ENCODE assay signal across 1 cellular context in the genomic region with DNA sequence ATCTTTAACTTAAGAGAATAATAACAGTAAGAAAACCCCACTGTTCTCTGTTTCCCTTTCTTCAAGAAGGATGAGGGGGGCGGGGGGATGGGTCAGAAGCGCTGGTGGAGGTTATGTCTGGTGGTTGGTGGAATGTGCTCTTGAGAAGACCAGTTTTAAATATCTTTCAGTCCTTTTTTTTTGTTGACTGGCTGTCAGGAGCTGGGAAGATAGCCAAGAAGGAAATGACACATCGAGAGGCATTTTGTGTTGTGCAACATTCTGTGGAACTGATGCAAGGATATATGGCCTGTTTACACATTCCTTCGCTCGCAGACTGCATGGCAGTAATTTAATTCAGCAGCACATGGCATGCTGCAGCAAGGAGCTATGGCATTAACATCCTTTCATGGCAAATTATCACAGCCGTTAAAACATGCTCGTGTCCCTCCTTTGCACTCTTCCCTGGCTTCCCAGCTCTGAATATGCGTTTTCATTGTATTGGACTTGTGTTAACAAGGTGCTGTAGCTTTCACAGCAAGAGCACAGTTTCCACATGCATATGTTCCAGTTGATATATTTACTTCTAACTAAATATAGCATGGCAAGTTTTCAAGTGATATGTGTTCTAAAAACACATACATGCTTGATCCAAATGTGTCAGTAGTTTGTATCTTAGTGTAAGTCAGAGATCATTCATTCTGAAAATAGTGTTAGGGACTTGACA.
TF ChIP-seq lines count a peak whose summit lies in the region.

No MANE protein-coding gene starts in this region.

TF ChIP-seq in HepG2, 621 proteins besides CTCF, POLR2A, EP300 and RAD21 (continued from another document and continues in another):
- TF ChIP-seq, protein P1, sequence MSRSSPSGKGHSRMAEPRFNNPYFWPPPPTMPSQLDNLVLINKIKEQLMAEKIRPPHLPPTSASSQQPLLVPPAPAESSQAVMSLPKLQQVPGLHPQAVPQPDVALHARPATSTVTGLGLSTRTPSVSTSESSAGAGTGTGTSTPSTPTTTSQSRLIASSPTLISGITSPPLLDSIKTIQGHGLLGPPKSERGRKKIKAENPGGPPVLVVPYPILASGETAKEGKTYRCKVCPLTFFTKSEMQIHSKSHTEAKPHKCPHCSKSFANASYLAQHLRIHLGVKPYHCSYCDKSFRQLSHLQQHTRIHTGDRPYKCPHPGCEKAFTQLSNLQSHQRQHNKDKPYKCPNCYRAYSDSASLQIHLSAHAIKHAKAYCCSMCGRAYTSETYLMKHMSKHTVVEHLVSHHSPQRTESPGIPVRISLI (CRISPR knock-in tag; IDR thresholded peaks at IDR 0.05; ENCODE audit: borderline replicate concordance): peak; percentile 97
- 0 out of 2 replicates have a peak, but pooled peaks have one; percentile 21 for TF ChIP-seq ZNF446 (CRISPR knock-in tag; IDR thresholded peaks at IDR 0.05)
- peak; percentile 93; the same call in 2 of the 3 replicates for TF ChIP-seq MXI1 (IDR thresholded peaks at IDR 0.05; ENCODE audit: borderline replicate concordance, low read depth, low read length)
- TF ChIP-seq ZFYVE20 (CRISPR knock-in tag; IDR thresholded peaks at IDR 0.05; ENCODE audit: borderline replicate concordance, low read depth): no peak
- peak; percentile 76 for TF ChIP-seq TBL1XR1 (IDR thresholded peaks at IDR 0.05; ENCODE audit: borderline replicate concordance, low read length, partially characterized antibody)
- peak; percentile 89 for TF ChIP-seq ZMAT3 (CRISPR knock-in tag; conservative IDR thresholded peaks at IDR 0.05)
- no peak; the same call in 1 of the 2 replicates for TF ChIP-seq CHD4 (IDR thresholded peaks at IDR 0.05; ENCODE audit: borderline replicate concordance, low read length)
- peak; percentile 49; the same call in 1 of the 2 replicates for TF ChIP-seq GFI1 (CRISPR knock-in tag; IDR thresholded peaks at IDR 0.05; ENCODE audit: borderline replicate concordance)
- TF ChIP-seq MTF1 (CRISPR knock-in tag; IDR thresholded peaks at IDR 0.05): no peak
- no peak for TF ChIP-seq ZNF383 (CRISPR knock-in tag; IDR thresholded peaks at IDR 0.05; ENCODE audit: borderline replicate concordance)
- peak; percentile 96 for TF ChIP-seq TGIF2 (CRISPR knock-in tag; IDR thresholded peaks at IDR 0.05)
- TF ChIP-seq, protein P2, sequence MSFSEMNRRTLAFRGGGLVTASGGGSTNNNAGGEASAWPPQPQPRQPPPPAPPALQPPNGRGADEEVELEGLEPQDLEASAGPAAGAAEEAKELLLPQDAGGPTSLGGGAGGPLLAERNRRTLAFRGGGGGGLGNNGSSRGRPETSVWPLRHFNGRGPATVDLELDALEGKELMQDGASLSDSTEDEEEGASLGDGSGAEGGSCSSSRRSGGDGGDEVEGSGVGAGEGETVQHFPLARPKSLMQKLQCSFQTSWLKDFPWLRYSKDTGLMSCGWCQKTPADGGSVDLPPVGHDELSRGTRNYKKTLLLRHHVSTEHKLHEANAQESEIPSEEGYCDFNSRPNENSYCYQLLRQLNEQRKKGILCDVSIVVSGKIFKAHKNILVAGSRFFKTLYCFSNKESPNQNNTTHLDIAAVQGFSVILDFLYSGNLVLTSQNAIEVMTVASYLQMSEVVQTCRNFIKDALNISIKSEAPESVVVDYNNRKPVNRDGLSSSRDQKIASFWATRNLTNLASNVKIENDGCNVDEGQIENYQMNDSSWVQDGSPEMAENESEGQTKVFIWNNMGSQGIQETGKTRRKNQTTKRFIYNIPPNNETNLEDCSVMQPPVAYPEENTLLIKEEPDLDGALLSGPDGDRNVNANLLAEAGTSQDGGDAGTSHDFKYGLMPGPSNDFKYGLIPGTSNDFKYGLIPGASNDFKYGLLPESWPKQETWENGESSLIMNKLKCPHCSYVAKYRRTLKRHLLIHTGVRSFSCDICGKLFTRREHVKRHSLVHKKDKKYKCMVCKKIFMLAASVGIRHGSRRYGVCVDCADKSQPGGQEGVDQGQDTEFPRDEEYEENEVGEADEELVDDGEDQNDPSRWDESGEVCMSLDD (CRISPR knock-in tag; IDR thresholded peaks at IDR 0.05; ENCODE audit: borderline replicate concordance): no peak
- TF ChIP-seq ZNF160 (CRISPR knock-in tag; IDR thresholded peaks at IDR 0.05): 0 out of 2 replicates have a peak, but pooled peaks have one; percentile 67
- TF ChIP-seq, protein P3, sequence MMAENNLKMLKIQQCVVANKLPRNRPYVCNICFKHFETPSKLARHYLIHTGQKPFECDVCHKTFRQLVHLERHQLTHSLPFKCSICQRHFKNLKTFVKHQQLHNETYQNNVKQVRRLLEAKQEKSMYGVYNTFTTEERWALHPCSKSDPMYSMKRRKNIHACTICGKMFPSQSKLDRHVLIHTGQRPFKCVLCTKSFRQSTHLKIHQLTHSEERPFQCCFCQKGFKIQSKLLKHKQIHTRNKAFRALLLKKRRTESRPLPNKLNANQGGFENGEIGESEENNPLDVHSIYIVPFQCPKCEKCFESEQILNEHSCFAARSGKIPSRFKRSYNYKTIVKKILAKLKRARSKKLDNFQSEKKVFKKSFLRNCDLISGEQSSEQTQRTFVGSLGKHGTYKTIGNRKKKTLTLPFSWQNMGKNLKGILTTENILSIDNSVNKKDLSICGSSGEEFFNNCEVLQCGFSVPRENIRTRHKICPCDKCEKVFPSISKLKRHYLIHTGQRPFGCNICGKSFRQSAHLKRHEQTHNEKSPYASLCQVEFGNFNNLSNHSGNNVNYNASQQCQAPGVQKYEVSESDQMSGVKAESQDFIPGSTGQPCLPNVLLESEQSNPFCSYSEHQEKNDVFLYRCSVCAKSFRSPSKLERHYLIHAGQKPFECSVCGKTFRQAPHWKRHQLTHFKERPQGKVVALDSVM (CRISPR knock-in tag; IDR thresholded peaks at IDR 0.05): peak; percentile 32; the same call in 1 of the 2 replicates
- TF ChIP-seq KDM5A (IDR thresholded peaks at IDR 0.05; ENCODE audit: borderline replicate concordance, low read length): no peak
- TF ChIP-seq, protein P4, sequence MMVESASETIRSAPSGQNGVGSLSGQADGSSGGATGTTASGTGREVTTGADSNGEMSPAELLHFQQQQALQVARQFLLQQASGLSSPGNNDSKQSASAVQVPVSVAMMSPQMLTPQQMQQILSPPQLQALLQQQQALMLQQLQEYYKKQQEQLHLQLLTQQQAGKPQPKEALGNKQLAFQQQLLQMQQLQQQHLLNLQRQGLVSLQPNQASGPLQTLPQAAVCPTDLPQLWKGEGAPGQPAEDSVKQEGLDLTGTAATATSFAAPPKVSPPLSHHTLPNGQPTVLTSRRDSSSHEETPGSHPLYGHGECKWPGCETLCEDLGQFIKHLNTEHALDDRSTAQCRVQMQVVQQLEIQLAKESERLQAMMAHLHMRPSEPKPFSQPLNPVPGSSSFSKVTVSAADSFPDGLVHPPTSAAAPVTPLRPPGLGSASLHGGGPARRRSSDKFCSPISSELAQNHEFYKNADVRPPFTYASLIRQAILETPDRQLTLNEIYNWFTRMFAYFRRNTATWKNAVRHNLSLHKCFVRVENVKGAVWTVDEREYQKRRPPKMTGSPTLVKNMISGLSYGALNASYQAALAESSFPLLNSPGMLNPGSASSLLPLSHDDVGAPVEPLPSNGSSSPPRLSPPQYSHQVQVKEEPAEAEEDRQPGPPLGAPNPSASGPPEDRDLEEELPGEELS (CRISPR knock-in tag; IDR thresholded peaks at IDR 0.05): peak; percentile 99
- peak; percentile 74; the same call in 1 of the 2 replicates for TF ChIP-seq SIX4 (CRISPR knock-in tag; IDR thresholded peaks at IDR 0.05)
- TF ChIP-seq, protein P5, sequence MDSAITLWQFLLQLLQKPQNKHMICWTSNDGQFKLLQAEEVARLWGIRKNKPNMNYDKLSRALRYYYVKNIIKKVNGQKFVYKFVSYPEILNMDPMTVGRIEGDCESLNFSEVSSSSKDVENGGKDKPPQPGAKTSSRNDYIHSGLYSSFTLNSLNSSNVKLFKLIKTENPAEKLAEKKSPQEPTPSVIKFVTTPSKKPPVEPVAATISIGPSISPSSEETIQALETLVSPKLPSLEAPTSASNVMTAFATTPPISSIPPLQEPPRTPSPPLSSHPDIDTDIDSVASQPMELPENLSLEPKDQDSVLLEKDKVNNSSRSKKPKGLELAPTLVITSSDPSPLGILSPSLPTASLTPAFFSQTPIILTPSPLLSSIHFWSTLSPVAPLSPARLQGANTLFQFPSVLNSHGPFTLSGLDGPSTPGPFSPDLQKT (CRISPR knock-in tag; IDR thresholded peaks at IDR 0.05; ENCODE audit: borderline replicate concordance): no peak
- TF ChIP-seq ZFP41 (CRISPR knock-in tag; IDR thresholded peaks at IDR 0.05; ENCODE audit: borderline replicate concordance): no peak
- TF ChIP-seq KLF15 (CRISPR knock-in tag; IDR thresholded peaks at IDR 0.05; ENCODE audit: borderline replicate concordance): no peak
- peak; percentile 95 for TF ChIP-seq ZNF788 (CRISPR knock-in tag; IDR thresholded peaks at IDR 0.05; ENCODE audit: borderline replicate concordance)
- TF ChIP-seq, protein P6, sequence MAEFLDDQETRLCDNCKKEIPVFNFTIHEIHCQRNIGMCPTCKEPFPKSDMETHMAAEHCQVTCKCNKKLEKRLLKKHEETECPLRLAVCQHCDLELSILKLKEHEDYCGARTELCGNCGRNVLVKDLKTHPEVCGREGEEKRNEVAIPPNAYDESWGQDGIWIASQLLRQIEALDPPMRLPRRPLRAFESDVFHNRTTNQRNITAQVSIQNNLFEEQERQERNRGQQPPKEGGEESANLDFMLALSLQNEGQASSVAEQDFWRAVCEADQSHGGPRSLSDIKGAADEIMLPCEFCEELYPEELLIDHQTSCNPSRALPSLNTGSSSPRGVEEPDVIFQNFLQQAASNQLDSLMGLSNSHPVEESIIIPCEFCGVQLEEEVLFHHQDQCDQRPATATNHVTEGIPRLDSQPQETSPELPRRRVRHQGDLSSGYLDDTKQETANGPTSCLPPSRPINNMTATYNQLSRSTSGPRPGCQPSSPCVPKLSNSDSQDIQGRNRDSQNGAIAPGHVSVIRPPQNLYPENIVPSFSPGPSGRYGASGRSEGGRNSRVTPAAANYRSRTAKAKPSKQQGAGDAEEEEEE (CRISPR knock-in tag; IDR thresholded peaks at IDR 0.05; ENCODE audit: borderline replicate concordance): no peak
- peak; percentile 69 for TF ChIP-seq ZNF709 (CRISPR knock-in tag; IDR thresholded peaks at IDR 0.05)
- TF ChIP-seq ZFP90 (CRISPR knock-in tag; IDR thresholded peaks at IDR 0.05; ENCODE audit: borderline replicate concordance): no peak; the same call in 1 of the 2 replicates
- TF ChIP-seq KAT8 (CRISPR knock-in tag; IDR thresholded peaks at IDR 0.05): peak; percentile 92
- no peak for TF ChIP-seq ZNF841 (CRISPR knock-in tag; IDR thresholded peaks at IDR 0.05; ENCODE audit: borderline replicate concordance)
- peak; percentile 81; the same call in 1 of the 2 replicates for TF ChIP-seq ZNF510 (CRISPR knock-in tag; IDR thresholded peaks at IDR 0.05; ENCODE audit: low read depth)
- TF ChIP-seq MATR3 (CRISPR knock-in tag; IDR thresholded peaks at IDR 0.05): no peak
- peak; percentile 97 for TF ChIP-seq KDM4B (CRISPR knock-in tag; IDR thresholded peaks at IDR 0.05)
- TF ChIP-seq, protein P7, sequence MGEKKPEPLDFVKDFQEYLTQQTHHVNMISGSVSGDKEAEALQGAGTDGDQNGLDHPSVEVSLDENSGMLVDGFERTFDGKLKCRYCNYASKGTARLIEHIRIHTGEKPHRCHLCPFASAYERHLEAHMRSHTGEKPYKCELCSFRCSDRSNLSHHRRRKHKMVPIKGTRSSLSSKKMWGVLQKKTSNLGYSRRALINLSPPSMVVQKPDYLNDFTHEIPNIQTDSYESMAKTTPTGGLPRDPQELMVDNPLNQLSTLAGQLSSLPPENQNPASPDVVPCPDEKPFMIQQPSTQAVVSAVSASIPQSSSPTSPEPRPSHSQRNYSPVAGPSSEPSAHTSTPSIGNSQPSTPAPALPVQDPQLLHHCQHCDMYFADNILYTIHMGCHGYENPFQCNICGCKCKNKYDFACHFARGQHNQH (CRISPR knock-in tag; IDR thresholded peaks at IDR 0.05): peak; percentile 97
- no peak for TF ChIP-seq REXO4 (CRISPR knock-in tag; IDR thresholded peaks at IDR 0.05; ENCODE audit: borderline replicate concordance)
- TF ChIP-seq, protein P8, sequence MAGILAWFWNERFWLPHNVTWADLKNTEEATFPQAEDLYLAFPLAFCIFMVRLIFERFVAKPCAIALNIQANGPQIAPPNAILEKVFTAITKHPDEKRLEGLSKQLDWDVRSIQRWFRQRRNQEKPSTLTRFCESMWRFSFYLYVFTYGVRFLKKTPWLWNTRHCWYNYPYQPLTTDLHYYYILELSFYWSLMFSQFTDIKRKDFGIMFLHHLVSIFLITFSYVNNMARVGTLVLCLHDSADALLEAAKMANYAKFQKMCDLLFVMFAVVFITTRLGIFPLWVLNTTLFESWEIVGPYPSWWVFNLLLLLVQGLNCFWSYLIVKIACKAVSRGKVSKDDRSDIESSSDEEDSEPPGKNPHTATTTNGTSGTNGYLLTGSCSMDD (CRISPR knock-in tag; IDR thresholded peaks at IDR 0.05): no peak
- peak; percentile 99 for TF ChIP-seq JUND (CRISPR knock-in tag; IDR thresholded peaks at IDR 0.05)
